ENCODE assay signal across 8 cellular contexts in genomic region chr20:36461600-36462439, GRCh38.
DNase-seq lines count a peak whose midpoint lies in the region; ATAC-seq and TF ChIP-seq lines count a peak whose summit lies in the region.

No MANE protein-coding gene starts in this region.

- peak overlapping the region; percentile 87 for H3K4me3 Mint-ChIP-seq in activated CD4-positive, alpha-beta memory T cell treated with anti-CD3 and anti-CD28 coated beads for 36 hours
- H3K4me3 Mint-ChIP-seq in effector memory CD8-positive, alpha-beta T cell: peak overlapping the region; percentile 98 to 99
- H3K4me3 Mint-ChIP-seq in memory B cell: peak overlapping the region; percentile 96

- CTCF ChIA-PET in activated CD4-positive, alpha-beta memory T cell treated with anti-CD3 and anti-CD28 coated beads for 36 hours (lab: Charles Lee): interaction anchor here (1.0 to 1.1 kb wide), 2 partner anchors 22 to 142 kb away, joined by 3 read pairs; no protein-coding TSS in a partner anchor

- H3K4me1 Mint-ChIP-seq in activated CD4-positive, alpha-beta memory T cell treated with anti-CD3 and anti-CD28 coated beads for 36 hours (ENCODE audit: low read depth): peaks cover 54% of the 10 kb centered on the region
- H3K4me1 Mint-ChIP-seq in effector memory CD8-positive, alpha-beta T cell (ENCODE audit: low read depth in 2 of 2): peaks cover 44 to 51% of the 10 kb centered on the region in 2 donors
- peaks cover 44% of the 10 kb centered on the region for H3K4me1 Mint-ChIP-seq in memory B cell

- H3K9me3 Mint-ChIP-seq in activated CD4-positive, alpha-beta memory T cell treated with anti-CD3 and anti-CD28 coated beads for 36 hours: no peaks in the 10 kb centered on the region
- H3K9me3 Mint-ChIP-seq in effector memory CD8-positive, alpha-beta T cell: no peaks in the 10 kb centered on the region
- H3K9me3 Mint-ChIP-seq in memory B cell: no peaks in the 10 kb centered on the region

- peak overlapping the region; percentile 75 for H3K27ac Mint-ChIP-seq in activated CD4-positive, alpha-beta memory T cell treated with anti-CD3 and anti-CD28 coated beads for 36 hours
- peak overlapping the region; percentile 98 to 99 for H3K27ac Mint-ChIP-seq in effector memory CD8-positive, alpha-beta T cell
- peak overlapping the region; percentile 99 for H3K27ac Mint-ChIP-seq in memory B cell

- H3K9me3 ChIP-seq in testis: no peaks in the 10 kb centered on the region

- no peaks in the 10 kb centered on the region for H3K27me3 ChIP-seq in testis

- DNase-seq in CD1c-positive myeloid dendritic cell (ENCODE audit: extremely low spot score) (peak; percentile 50), LNCaP clone FGC (ENCODE audit: low read depth) (no peak), memory B cell (ENCODE audit: low spot score in 2 of 2) (peak in 1 of 2 donors; percentile 40), testis (peak; percentile 57), NCI-H226 (no peak)
- peak; percentile 51 for DNase-seq in activated CD4-positive, alpha-beta memory T cell treated with anti-CD3 and anti-CD28 coated beads for 36 hours
- peak; percentile 23 to 35 (median 27) for DNase-seq in effector memory CD8-positive, alpha-beta T cell

- WGBS in testis, 2 donors: 0 to 1% methylated on average over 27 to 29 of the region's 58 CpGs

- no peaks in the 10 kb centered on the region for H3K36me3 Mint-ChIP-seq in activated CD4-positive, alpha-beta memory T cell treated with anti-CD3 and anti-CD28 coated beads for 36 hours
- peaks cover 32% of the 10 kb centered on the region for H3K36me3 Mint-ChIP-seq in effector memory CD8-positive, alpha-beta T cell (ENCODE audit: insufficient read depth)
- H3K36me3 Mint-ChIP-seq in memory B cell: no peaks in the 10 kb centered on the region

- no peak for TF ChIP-seq POLR2A in testis (IDR thresholded peaks at IDR 0.05)

- H3K4me3 ChIP-seq in LNCaP clone FGC (ENCODE audit: low read depth, low read length) (peak overlapping the region; percentile 96), testis (peak overlapping the region; percentile 71 to 82)

- intact Hi-C loops in activated CD4-positive, alpha-beta memory T cell treated with anti-CD3 and anti-CD28 coated beads for 36 hours (cut with micrococcal nuclease): loop anchor here (2.0 to 10.0 kb wide), 3 partner anchors 111 to 310 kb away; partner anchors contain the start of genes DSN1, NDRG3 and TGIF2
- intact Hi-C loops in testis (cut with DNase I; ENCODE audit: low total_unique reads): loop anchor here (5.0 kb wide), 1 partner anchor 80 kb away; the partner anchor contains the start of gene MYL9

- H3K36me3 ChIP-seq in testis (ENCODE audit: low read depth, missing control alignments): no peaks in the 10 kb centered on the region

- peak overlapping the region; percentile 81 to 85 for H3K27ac ChIP-seq in testis

- TF ChIP-seq CTCF in LNCaP clone FGC (IDR thresholded peaks at IDR 0.05; ENCODE audit: control insufficient read depth, extremely low read depth, insufficient read depth) (no peak), testis (IDR thresholded peaks at IDR 0.05) (no peak)

- POLR2A ChIA-PET in activated CD4-positive, alpha-beta memory T cell treated with anti-CD3 and anti-CD28 coated beads for 36 hours (lab: Charles Lee): interaction anchor here (0.8 kb wide), 1 partner anchor 112 kb away, joined by 3 read pairs; no protein-coding TSS in a partner anchor

- H3K27me3 Mint-ChIP-seq in activated CD4-positive, alpha-beta memory T cell treated with anti-CD3 and anti-CD28 coated beads for 36 hours: no peaks in the 10 kb centered on the region
- no peaks in the 10 kb centered on the region for H3K27me3 Mint-ChIP-seq in effector memory CD8-positive, alpha-beta T cell
- H3K27me3 Mint-ChIP-seq in memory B cell: peaks cover 2% of the 10 kb centered on the region

- peaks cover 43% of the 10 kb centered on the region for H3K4me1 ChIP-seq in testis

- ATAC-seq in GM19463 (IDR thresholded peaks at IDR 0.05; ENCODE audit: unreplicated experiment) (peak; percentile 28), memory B cell (ENCODE audit: low read depth) (peak; percentile 3)
- ATAC-seq in effector memory CD8-positive, alpha-beta T cell (replicated peaks): peak; percentile 4

Comparison
In these comparisons a context has a peak if more than half of its experiments do, and no peak if none do; other contexts are left out.
1. DNase-seq: peak in CD1c-positive myeloid dendritic cell (single experiment), activated CD4-positive, alpha-beta memory T cell treated with anti-CD3 and anti-CD28 coated beads for 36 hours (single experiment), effector memory CD8-positive, alpha-beta T cell (3 of 3) and testis (single experiment); none in LNCaP clone FGC (single experiment) and NCI-H226 (single experiment).
2. Peak in every context shown above with its lines, with median percentiles within 50 percentile points of each other: ATAC-seq, H3K27ac Mint-ChIP-seq and H3K4me3 Mint-ChIP-seq.